ENCODE assay signal across 16 cellular contexts in the genomic region with DNA sequence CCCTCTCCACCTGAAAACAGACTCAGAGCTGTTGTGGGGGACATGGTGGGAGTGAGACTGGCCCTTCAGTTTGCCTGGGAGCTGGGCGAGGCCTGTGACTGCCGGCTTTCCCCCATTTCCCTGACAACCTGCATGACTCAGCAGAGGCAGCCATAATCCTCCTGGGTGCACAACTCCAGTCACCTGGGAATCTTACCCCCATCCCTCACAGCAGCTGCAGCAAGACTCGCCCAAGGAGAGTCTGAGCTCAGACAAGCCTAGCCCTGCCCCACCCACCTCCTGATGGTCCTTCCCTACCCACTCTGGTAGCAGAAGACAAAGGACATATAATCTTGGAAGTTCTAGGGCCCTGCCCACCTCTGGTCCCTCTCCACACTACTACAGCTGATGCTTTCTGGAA.
DNase-seq lines count a peak whose midpoint lies in the region; ATAC-seq and TF ChIP-seq lines count a peak whose summit lies in the region.
"Had no signal": no experiment of that assay in that cellular context is flagged by ENCODE, and none has a peak within 500 bp of the region (broad histone marks: within the 10 kb centered on the region; RNA-seq: fewer than 3 reads in every experiment).

No MANE protein-coding gene starts in this region.

- H2AFZ ChIP-seq in HCT116 (ENCODE audit: low read depth, low read length, poor library complexity, severe bottlenecking): no peak overlapping the region
- no peak overlapping the region for H2AFZ ChIP-seq in neuronal stem cell (ENCODE audit: low read length)
- H2AFZ ChIP-seq: GM23248 had no signal

- H3K9me2 ChIP-seq in HCT116 (ENCODE audit: insufficient read depth): no peaks in the 10 kb centered on the region

- no peak overlapping the region for H3K18ac ChIP-seq in neuronal stem cell (ENCODE audit: low read length)

- H3K4ac ChIP-seq in neuronal stem cell (ENCODE audit: low read length): no peak overlapping the region

- H3K9me3 Mint-ChIP-seq in activated T-helper 17 cell treated with anti-CD3 and anti-CD28 coated beads, Interleukin-2, amount 50 U/mL, for 72 hours: peaks cover 18% of the 10 kb centered on the region
- peaks cover 40% of the 10 kb centered on the region for H3K9me3 Mint-ChIP-seq in endodermal cell
- H3K9me3 Mint-ChIP-seq in activated CD4-positive, alpha-beta T cell treated with anti-CD3 and anti-CD28 coated beads, Interleukin-2, amount 10 ng/mL, durations not matched to agents 7 days and 5 days: peaks cover 24% of the 10 kb centered on the region

- TF ChIP-seq CTCF in HCT116 (IDR thresholded peaks at IDR 0.05 in 2 of 3, conservative IDR thresholded peaks at IDR 0.05 in 1 of 3; ENCODE audit: borderline replicate concordance in 1 of 3, insufficient read depth in 1 of 3, low read depth in 2 of 3, low read length in 2 of 3) (no peak), endodermal cell (conservative IDR thresholded peaks at IDR 0.05) (no peak), GM10248 (IDR thresholded peaks at IDR 0.05; ENCODE audit: control extremely low read depth, extremely low read depth, low read depth, missing control alignments) (no peak)

- H2BK12ac ChIP-seq in neuronal stem cell (ENCODE audit: low read length): no peak overlapping the region

- H3K4me1 ChIP-seq in HCT116 (ENCODE audit: control insufficient read depth in 1 of 2, insufficient read depth in 2 of 2, low read length in 2 of 2) (peaks cover 0 to 5% of the 10 kb centered on the region in 2 experiments; a peak in 1 of 4 replicates), endodermal cell (ENCODE audit: control insufficient read depth, insufficient read depth, low read length) (no peaks in the 10 kb centered on the region), neuronal stem cell (ENCODE audit: control insufficient read depth in 2 of 2, insufficient read depth in 1 of 2, low read depth in 1 of 2, low read length in 2 of 2) (peaks cover 0 to 3% of the 10 kb centered on the region in 2 donors)
- H3K4me1 ChIP-seq: HAP-1 had no signal

- POLR2A ChIA-PET in HCT116 (lab: Charles Lee): no interaction called here
- POLR2A ChIA-PET in activated CD4-positive, alpha-beta T cell treated with anti-CD3 and anti-CD28 coated beads, Interleukin-2, amount 10 ng/mL, durations not matched to agents 7 days and 5 days (lab: Charles Lee): no interaction called here
- POLR2A ChIA-PET in GM10248 (lab: Yijun Ruan, JAX): no interaction called here

- H3K79me1 ChIP-seq in neuronal stem cell (ENCODE audit: low read depth, low read length): no peaks in the 10 kb centered on the region

- intact Hi-C loops in HCT116 (cut with micrococcal nuclease): no loop called here

- TF ChIP-seq RAD21 in HCT116 (IDR thresholded peaks at IDR 0.05; ENCODE audit: low read depth): no peak

- ATAC-seq in HCT116: no peak
- no peak for ATAC-seq in activated T-helper 17 cell treated with anti-CD3 and anti-CD28 coated beads, Interleukin-2, amount 50 U/mL, for 72 hours (replicated peaks)
- ATAC-seq: CD8-positive, alpha-beta T cell; HepG2 had no signal

- no TSS peak for BruUV-seq in HCT116 (replicated peaks; lab: Mats Ljungman, UMichigan)

- H3K27me3 Mint-ChIP-seq in activated T-helper 17 cell treated with anti-CD3 and anti-CD28 coated beads, Interleukin-2, amount 50 U/mL, for 72 hours: no peaks in the 10 kb centered on the region
- peaks cover 15% of the 10 kb centered on the region for H3K27me3 Mint-ChIP-seq in endodermal cell (ENCODE audit: insufficient read depth)
- H3K27me3 Mint-ChIP-seq in activated CD4-positive, alpha-beta T cell treated with anti-CD3 and anti-CD28 coated beads, Interleukin-2, amount 10 ng/mL, durations not matched to agents 7 days and 5 days: peaks cover 8% of the 10 kb centered on the region

- no peaks in the 10 kb centered on the region for H3K36me3 Mint-ChIP-seq in activated T-helper 17 cell treated with anti-CD3 and anti-CD28 coated beads, Interleukin-2, amount 50 U/mL, for 72 hours (ENCODE audit: low read depth)
- H3K36me3 Mint-ChIP-seq in endodermal cell (ENCODE audit: low read depth): peaks cover 2% of the 10 kb centered on the region
- peaks cover 8% of the 10 kb centered on the region for H3K36me3 Mint-ChIP-seq in activated CD4-positive, alpha-beta T cell treated with anti-CD3 and anti-CD28 coated beads, Interleukin-2, amount 10 ng/mL, durations not matched to agents 7 days and 5 days (ENCODE audit: low read depth)
- H3K36me3 Mint-ChIP-seq: CD14-positive monocyte; CD8-positive, alpha-beta T cell had no signal

- H3K4me2 ChIP-seq in HCT116 (ENCODE audit: low read length) (no peak overlapping the region), neuronal stem cell (ENCODE audit: insufficient read depth, low read length, poor library complexity, severe bottlenecking) (no peak overlapping the region)

- no peak overlapping the region for H2BK5ac ChIP-seq in neuronal stem cell (ENCODE audit: low read length)

- H2BK15ac ChIP-seq in neuronal stem cell (ENCODE audit: low read length): no peak overlapping the region

- no peak for TF ChIP-seq POLR2A in HCT116 (IDR thresholded peaks at IDR 0.05; ENCODE audit: borderline replicate concordance, extremely low read depth, insufficient read depth, insufficient read length)

- RAD21 ChIA-PET in HCT116 (lab: Charles Lee; ENCODE audit: low non-redundant PET in 1 of 2, low total read pairs in 2 of 2, uncharacterized antibody in 2 of 2, unreplicated experiment in 2 of 2): no interaction called here

- no peaks in the 10 kb centered on the region for H3K27me3 ChIP-seq in HCT116 (ENCODE audit: insufficient read depth, low read length)
- H3K27me3 ChIP-seq in endodermal cell (ENCODE audit: control insufficient read depth, insufficient read depth, low read length, poor library complexity, severe bottlenecking): no peaks in the 10 kb centered on the region
- no peaks in the 10 kb centered on the region for H3K27me3 ChIP-seq in neuronal stem cell (ENCODE audit: control insufficient read depth in 3 of 3, insufficient read depth in 3 of 3, low read depth in 1 of 3, low read length in 3 of 3)

- H3K14ac ChIP-seq in neuronal stem cell (ENCODE audit: low read length): no peak overlapping the region

- H3K23ac ChIP-seq in neuronal stem cell (ENCODE audit: low read depth, low read length, poor library complexity): peak overlapping the region; percentile 17

- H3K36me3 ChIP-seq in HCT116 (ENCODE audit: control insufficient read depth in 1 of 2, insufficient read depth in 2 of 2, low read length in 2 of 2) (no peaks in the 10 kb centered on the region), endodermal cell (ENCODE audit: control insufficient read depth, insufficient read depth, low read length) (no peaks in the 10 kb centered on the region), neuronal stem cell (replicated peaks in 1 of 2; ENCODE audit: control insufficient read depth in 2 of 2, insufficient read depth in 2 of 2, low read length in 2 of 2) (no peaks in the 10 kb centered on the region)
- H3K36me3 ChIP-seq: HAP-1 had no signal

- no peaks in the 10 kb centered on the region for H4K20me1 ChIP-seq in HCT116 (ENCODE audit: insufficient read depth)

- H3K4me3 ChIP-seq in HCT116 (replicated peaks in 1 of 2; ENCODE audit: low read depth in 1 of 2, low read length in 2 of 2) (no peak overlapping the region), endodermal cell (ENCODE audit: low read length) (no peak overlapping the region), neuronal stem cell (ENCODE audit: low read length in 2 of 2) (no peak overlapping the region)
- H3K4me3 ChIP-seq: GM23248, HAP-1 had no signal

- no peak for DNase-seq in HCT116 (ENCODE audit: low read depth, low spot score)
- peak; percentile 39 for DNase-seq in endodermal cell
- DNase-seq in neuronal stem cell (ENCODE audit: low spot score): no peak
- no peak for DNase-seq in DMS114 treated with DMSO at 0.1 percent for 48 hours (lab: John Stamatoyannopoulos, UW; ENCODE audit: unreplicated experiment)
- no peak for DNase-seq in activated CD4-positive, alpha-beta T cell treated with anti-CD3 and anti-CD28 coated beads, Interleukin-2, amount 10 ng/mL, durations not matched to agents 7 days and 5 days
- no peak for DNase-seq in GM10248 (ENCODE audit: extremely low spot score)
- DNase-seq: CD8-positive, alpha-beta T cell; COR-L47; DMS53; GF-D8; GM23248; HFFc6 had no signal

- H4K8ac ChIP-seq in neuronal stem cell (ENCODE audit: low read depth, low read length): no peak overlapping the region

- H2BK120ac ChIP-seq in neuronal stem cell (ENCODE audit: low read depth, low read length): no peak overlapping the region

- CTCF ChIA-PET in HCT116 (lab: Charles Lee): no interaction called here
- CTCF ChIA-PET in activated CD4-positive, alpha-beta T cell treated with anti-CD3 and anti-CD28 coated beads, Interleukin-2, amount 10 ng/mL, durations not matched to agents 7 days and 5 days (lab: Charles Lee): interaction anchor here (1.0 kb wide), 1 partner anchor 11 kb away, joined by 3 read pairs; no protein-coding TSS in a partner anchor
- CTCF ChIA-PET in GM10248 (lab: Yijun Ruan, JAX): interaction anchor here (1.0 to 1.2 kb wide), 2 partner anchors 15 to 29 kb away, joined by 3 to 4 read pairs; no protein-coding TSS in a partner anchor

- H3K27ac ChIP-seq in HCT116 (ENCODE audit: low read depth, low read length) (no peak overlapping the region), endodermal cell (ENCODE audit: low read depth, low read length) (no peak overlapping the region), neuronal stem cell (replicated peaks; ENCODE audit: low read length) (no peak overlapping the region)
- H3K27ac ChIP-seq: GM23248 had no signal

- H3K4me1 Mint-ChIP-seq in activated T-helper 17 cell treated with anti-CD3 and anti-CD28 coated beads, Interleukin-2, amount 50 U/mL, for 72 hours: peaks cover 10% of the 10 kb centered on the region
- H3K4me1 Mint-ChIP-seq in endodermal cell: no peaks in the 10 kb centered on the region
- peaks cover 14% of the 10 kb centered on the region for H3K4me1 Mint-ChIP-seq in activated CD4-positive, alpha-beta T cell treated with anti-CD3 and anti-CD28 coated beads, Interleukin-2, amount 10 ng/mL, durations not matched to agents 7 days and 5 days

- no peak overlapping the region for H3K9ac ChIP-seq in HCT116 (ENCODE audit: low read length)
- no peak overlapping the region for H3K9ac ChIP-seq in endodermal cell (ENCODE audit: extremely low read depth, low read length, poor library complexity, severe bottlenecking)
- no peak overlapping the region for H3K9ac ChIP-seq in neuronal stem cell (ENCODE audit: low read depth, low read length, poor library complexity)
- H3K9ac ChIP-seq: GM23248 had no signal

- H3K79me2 ChIP-seq in HCT116 (ENCODE audit: insufficient read depth, low read length): no peaks in the 10 kb centered on the region

- H3K4me3 Mint-ChIP-seq in activated T-helper 17 cell treated with anti-CD3 and anti-CD28 coated beads, Interleukin-2, amount 50 U/mL, for 72 hours: no peak overlapping the region
- no peak overlapping the region for H3K4me3 Mint-ChIP-seq in endodermal cell
- H3K4me3 Mint-ChIP-seq in activated CD4-positive, alpha-beta T cell treated with anti-CD3 and anti-CD28 coated beads, Interleukin-2, amount 10 ng/mL, durations not matched to agents 7 days and 5 days: no peak overlapping the region
- H3K4me3 Mint-ChIP-seq: CD14-positive monocyte; CD8-positive, alpha-beta T cell; HFFc6 had no signal

- H4K91ac ChIP-seq in neuronal stem cell (ENCODE audit: low read depth, low read length, poor library complexity): no peak overlapping the region

- WGBS in endodermal cell (ENCODE audit: insufficient coverage in 1 of 2, insufficient read length in 1 of 2), 2 experiments: 100% methylated on average over 3 of the region's 3 CpGs; no CpG with 5 or more reads in 1 of the 2 experiments
- WGBS in neuronal stem cell (ENCODE audit: extremely low coverage in 2 of 2, insufficient read length in 2 of 2, insufficient replicate concordance in 1 of 2), 2 donors: no CpG with 5 or more reads among the region's 3 CpGs

- peak overlapping the region; percentile 27 for H3K27ac Mint-ChIP-seq in activated T-helper 17 cell treated with anti-CD3 and anti-CD28 coated beads, Interleukin-2, amount 50 U/mL, for 72 hours
- H3K27ac Mint-ChIP-seq in endodermal cell: no peak overlapping the region
- H3K27ac Mint-ChIP-seq in activated CD4-positive, alpha-beta T cell treated with anti-CD3 and anti-CD28 coated beads, Interleukin-2, amount 10 ng/mL, durations not matched to agents 7 days and 5 days: no peak overlapping the region
- H3K27ac Mint-ChIP-seq: CD14-positive monocyte; CD8-positive, alpha-beta T cell; HFFc6 had no signal

- H3K9me3 ChIP-seq in HCT116 (ENCODE audit: control insufficient read depth in 1 of 2, insufficient read depth in 1 of 2, low read depth in 1 of 2, low read length in 2 of 2): no peaks in the 10 kb centered on the region
- peaks cover 16% of the 10 kb centered on the region for H3K9me3 ChIP-seq in endodermal cell (ENCODE audit: control insufficient read depth, low read length)
- peaks cover 0 to 3% of the 10 kb centered on the region in 2 donors for H3K9me3 ChIP-seq in neuronal stem cell (replicated peaks in 1 of 2; ENCODE audit: control insufficient read depth in 2 of 2, insufficient read depth in 1 of 2, low read depth in 1 of 2, low read length in 2 of 2)
- H3K9me3 ChIP-seq: HAP-1 had no signal

- H2AK5ac ChIP-seq in neuronal stem cell (ENCODE audit: low read depth, low read length): no peak overlapping the region
